ENCODE assay signal across 15 cellular contexts in the genomic region with DNA sequence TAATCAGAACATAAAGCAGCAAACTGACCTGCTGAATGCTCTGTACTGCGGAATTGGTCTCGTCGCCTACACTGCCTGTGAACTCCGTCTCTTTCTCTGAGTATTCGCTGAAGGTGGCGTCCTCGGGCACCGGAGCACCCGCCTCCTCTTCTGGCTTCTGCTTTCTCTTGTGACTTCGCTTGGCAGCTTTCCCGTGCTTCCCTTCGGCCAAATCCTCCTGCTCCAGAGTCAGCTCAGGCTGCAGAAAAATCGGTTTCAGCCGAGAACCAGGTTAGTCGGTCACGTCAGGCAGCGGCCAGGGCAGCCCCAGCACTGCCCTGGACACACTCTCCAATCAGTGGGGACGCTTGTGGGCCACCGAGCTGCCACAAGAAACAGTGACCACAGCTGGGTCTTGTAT. TPM values are rescaled to one million over a fixed set of nuclear protein-coding genes. Genes with fewer than 3 reads are reported as not detected.
DNase-seq lines count a peak whose midpoint lies in the region; ATAC-seq and TF ChIP-seq lines count a peak whose summit lies in the region.
"Had no signal": no experiment of that assay in that cellular context is flagged by ENCODE, and none has a peak within 500 bp of the region (broad histone marks: within the 10 kb centered on the region; RNA-seq: fewer than 3 reads in every experiment).

No MANE protein-coding gene starts in this region.

- TF ChIP-seq CTCF in suprapubic skin (IDR thresholded peaks at IDR 0.05), result no peak

- H3K27ac ChIP-seq in caudate nucleus (ENCODE audit: low read depth, low read length) (no peak overlapping the region), suprapubic skin (no peak overlapping the region)
- H3K27ac ChIP-seq: KMS-11, SJSA1 had no signal

- whole genome bisulfite sequencing in suprapubic skin, result 45% methylated on average over 19 of the region's 19 CpGs

- no peaks in the 10 kb centered on the region for H3K9me3 ChIP-seq in suprapubic skin
- H3K9me3 ChIP-seq: SJSA1 had no signal

- no peak for ATAC-seq in HG03521 (IDR thresholded peaks at IDR 0.05; ENCODE audit: unreplicated experiment)
- no peak for ATAC-seq in HG03280 (IDR thresholded peaks at IDR 0.05; ENCODE audit: unreplicated experiment)
- no peak for ATAC-seq in GM18907 (IDR thresholded peaks at IDR 0.05; ENCODE audit: unreplicated experiment)
- ATAC-seq: GM23338 had no signal

- no peak for TF ChIP-seq POLR2A in suprapubic skin (IDR thresholded peaks at IDR 0.05)

- H3K4me1 ChIP-seq in suprapubic skin, result peaks cover 7% of the 10 kb centered on the region
- H3K4me1 ChIP-seq: SJSA1 had no signal

- TF ChIP-seq EP300 in suprapubic skin (IDR thresholded peaks at IDR 0.05), result no peak

- no peaks in the 10 kb centered on the region for H3K27me3 ChIP-seq in suprapubic skin
- H3K27me3 ChIP-seq: SJSA1 had no signal

- H3K36me3 ChIP-seq in suprapubic skin, result peaks cover 45% of the 10 kb centered on the region

- peak overlapping the region; percentile 21 for H3K4me3 ChIP-seq in suprapubic skin
- H3K4me3 ChIP-seq: GM23338, SJSA1 had no signal

- DNase-seq in GM04503 (ENCODE audit: low read depth) (peak; percentile 27), caudate nucleus (lab: John Stamatoyannopoulos, UW) (peak in 42 of 61 donors; percentile 3 to 79 (median 31)), islet precursor cell (peak; percentile 38), suprapubic skin (ENCODE audit: low spot score in 2 of 2) (peak in 1 of 2 donors; percentile 72)
- no peak for DNase-seq in NK-92 treated with Interleukin-12 subunit alpha and Interleukin-12 subunit beta, amount 100 ng/mL, for 24 hours (lab: John Stamatoyannopoulos, UW)
- DNase-seq: activated CD4-positive, alpha-beta T cell treated with anti-CD3 and anti-CD28 coated beads, Interleukin-2, amount 10 ng/mL, durations not matched to agents 24 days and 14 days; activated naive CD4-positive, alpha-beta T cell; effector CD4-positive, alpha-beta T cell; EL had no signal

RNA-seq across cellular contexts. Expression of a gene that starts 35.8 kb away (rescaled TPM):
- 10 to 100 TPM; 38.6 to 59.5 (median 50.0) TPM for total RNA-seq in suprapubic skin
- total RNA-seq: activated CD4-positive, alpha-beta T cell treated with anti-CD3 and anti-CD28 coated beads, Interleukin-2, amount 10 ng/mL, durations not matched to agents 24 days and 14 days had no signal
